Comparison of ENCODE assay signal across 8 cellular contexts in genomic region chr3:138434875-138435772, GRCh38. TPM values are rescaled to one million over a fixed set of nuclear protein-coding genes. Genes with fewer than 3 reads are reported as not detected.
A peak's percentile ranks its signal among the peaks of the same experiment; 100 is the strongest.
DNase-seq lines count a peak whose midpoint lies in the region; ATAC-seq and TF ChIP-seq lines count a peak whose summit lies in the region.

No MANE protein-coding gene starts in this region.

- POLR2A ChIA-PET in GM10248 (lab: Yijun Ruan, JAX), result no interaction called here

- H3K4me3 ChIP-seq in WI38 (ENCODE audit: low read depth, low read length), result peak overlapping the region; percentile 40
- peak overlapping the region; percentile 71 for H3K4me3 ChIP-seq in left ventricle myocardium inferior
- H3K4me3 ChIP-seq in psoas muscle, result peak overlapping the region; percentile 67

- intact Hi-C loops in left ventricle myocardium inferior (cut with micrococcal nuclease) (no loop called here), psoas muscle (cut with DNase I) (loop anchor here in 1 of 2 donors (10.0 kb wide), 1 partner anchor 150 kb away; no protein-coding TSS in a partner anchor)

- peak; percentile 14 to 59 (median 44) for ATAC-seq in psoas muscle
- ATAC-seq in HG02571 (IDR thresholded peaks at IDR 0.05; ENCODE audit: unreplicated experiment), result no peak

- TF ChIP-seq CTCF in WI38 (IDR thresholded peaks at IDR 0.05; ENCODE audit: low read depth, low read length) (no peak), left ventricle myocardium inferior (IDR thresholded peaks at IDR 0.05; ENCODE audit: borderline replicate concordance) (no peak), psoas muscle (IDR thresholded peaks at IDR 0.05) (no peak), GM10248 (IDR thresholded peaks at IDR 0.05; ENCODE audit: control extremely low read depth, extremely low read depth, low read depth, missing control alignments) (no peak)

- H3K27ac ChIP-seq in left ventricle myocardium inferior (replicated peaks) (no peak overlapping the region), psoas muscle (no peak overlapping the region)

- peaks cover 26% of the 10 kb centered on the region for H3K4me1 ChIP-seq in left ventricle myocardium inferior
- H3K4me1 ChIP-seq in psoas muscle, result peaks cover 7% of the 10 kb centered on the region

- 5 to 9% (median 5%) methylated on average over 71 to 78 of the region's 78 CpGs for WGBS in psoas muscle, 3 donors

- H3K9me3 ChIP-seq in left ventricle myocardium inferior (replicated peaks) (no peaks in the 10 kb centered on the region), psoas muscle (no peaks in the 10 kb centered on the region)

- H3K27me3 ChIP-seq in left ventricle myocardium inferior (ENCODE audit: low read depth) (peaks cover 72% of the 10 kb centered on the region), psoas muscle (ENCODE audit: insufficient read depth in 3 of 3, low read length in 2 of 3) (peaks cover 0 to 3% (median 0%) of the 10 kb centered on the region in 3 donors)

- DNase-seq in NCI-H2227 (lab: John Stamatoyannopoulos, UW; ENCODE audit: unreplicated experiment), result peak; percentile 3
- DNase-seq in NCI-H2227 treated with DMSO at 0.1 percent for 48 hours (lab: John Stamatoyannopoulos, UW), result no peak
- DNase-seq in left ventricle myocardium inferior, result no peak
- DNase-seq in psoas muscle, result no peak
- DNase-seq in GM10248 (ENCODE audit: extremely low spot score), result no peak
- DNase-seq in stimulated activated CD4-positive, alpha-beta T cell treated with anti-CD3 and anti-CD28 coated beads, Interleukin-4, amount 100 ng/mL, for 1 hour, result no peak

- CTCF ChIA-PET in GM10248 (lab: Yijun Ruan, JAX), result interaction anchor here (1.4 to 2.0 kb wide), 2 partner anchors 17 to 21 kb away, joined by 5 to 17 read pairs; no protein-coding TSS in a partner anchor

- no peaks in the 10 kb centered on the region for H3K36me3 ChIP-seq in left ventricle myocardium inferior
- H3K36me3 ChIP-seq in psoas muscle (ENCODE audit: insufficient read depth in 1 of 2, low read depth in 1 of 2), result no peaks in the 10 kb centered on the region

RNA-seq across cellular contexts. Expression of gene ESYT3, which starts 0.7 kb away (rescaled TPM):
- total RNA-seq in left ventricle myocardium inferior, result 1.0 TPM
- 1 to 10 TPM; 1.2 to 4.5 (median 2.3) TPM for total RNA-seq in psoas muscle
- polyA plus RNA-seq in psoas muscle, result 1 to 10 TPM in 1 of 3 donors, under 1 TPM in 2; 0.35 to 3.5 (median 0.37) TPM
